In the genomic region with DNA sequence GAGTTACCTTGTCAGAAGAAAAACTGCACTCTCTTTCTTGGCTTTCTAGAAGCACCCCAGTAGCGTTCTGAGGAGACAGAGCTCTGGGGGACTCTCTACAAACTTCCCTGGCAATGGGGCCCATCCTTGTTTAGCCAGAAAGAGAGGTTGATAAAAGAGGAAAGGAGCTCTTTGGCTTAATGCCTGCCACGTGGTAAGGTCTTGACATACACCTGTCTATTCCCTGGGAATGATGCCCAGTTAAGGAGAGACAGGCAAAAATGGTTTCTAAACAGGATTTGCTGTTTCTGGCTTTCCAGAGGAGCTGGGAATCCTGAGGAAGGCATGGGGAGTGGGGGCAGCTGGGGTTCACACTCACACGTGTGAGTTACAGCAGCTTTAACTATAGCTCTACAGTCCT, we compare ENCODE assay signal across 24 cellular contexts. TPM values are rescaled to one million over a fixed set of nuclear protein-coding genes. Genes with fewer than 3 reads are reported as not detected.
"Had no signal": no experiment of that assay in that cellular context is flagged by ENCODE, and none has a peak within 500 bp of the region (broad histone marks: within the 10 kb centered on the region; RNA-seq: fewer than 3 reads in every experiment).

No MANE protein-coding gene starts in this region.

- H3K36me3 ChIP-seq: ascending aorta, gastrocnemius medialis, heart right ventricle, lower lobe of right lung, spleen, WERI-Rb-1 had no signal

- H3K9me3 Mint-ChIP-seq: activated CD4-positive, alpha-beta memory T cell treated with anti-CD3 and anti-CD28 coated beads for 36 hours; activated naive CD4-positive, alpha-beta T cell treated with anti-CD3 and anti-CD28 coated beads for 36 hours; activated T-helper 2 cell treated with anti-CD3 and anti-CD28 coated beads, Interferon-gamma antibody, Interleukin-2, Interleukin-4, amounts not matched to agents 10 μg/mL and 5 μg/mL and 100 μg/mL, durations not matched to agents 14 hours and 24 hours and 36 hours; neural crest cell; stimulated activated naive CD8-positive, alpha-beta T cell treated with anti-CD3 and anti-CD28 coated beads, Interleukin-15, amount 100 ng/mL, for 72 hours had no signal

- H3K27ac Mint-ChIP-seq: activated CD4-positive, alpha-beta memory T cell treated with anti-CD3 and anti-CD28 coated beads for 36 hours; activated CD4-positive, alpha-beta T cell treated with anti-CD3 and anti-CD28 coated beads for 36 hours; activated CD8-positive, alpha-beta memory T cell treated with anti-CD3 and anti-CD28 coated beads, Interleukin-2, amount 10 ng/mL, durations not matched to agents 7 days and 5 days; activated naive CD4-positive, alpha-beta T cell treated with anti-CD3 and anti-CD28 coated beads for 36 hours; activated T-helper 2 cell treated with anti-CD3 and anti-CD28 coated beads, Interferon-gamma antibody, Interleukin-2, Interleukin-4, amounts not matched to agents 10 μg/mL and 5 μg/mL and 100 μg/mL, durations not matched to agents 14 hours and 24 hours and 36 hours; stimulated activated naive CD8-positive, alpha-beta T cell treated with anti-CD3 and anti-CD28 coated beads, Interleukin-15, amount 100 ng/mL, for 72 hours had no signal

- H3K9me3 ChIP-seq: ascending aorta, gastrocnemius medialis, heart right ventricle, lower lobe of right lung, spleen had no signal

- H3K4me3 Mint-ChIP-seq: activated CD4-positive, alpha-beta memory T cell treated with anti-CD3 and anti-CD28 coated beads for 36 hours; activated CD4-positive, alpha-beta T cell treated with anti-CD3 and anti-CD28 coated beads for 36 hours; activated CD8-positive, alpha-beta memory T cell treated with anti-CD3 and anti-CD28 coated beads, Interleukin-2, amount 10 ng/mL, durations not matched to agents 7 days and 5 days; activated naive CD4-positive, alpha-beta T cell treated with anti-CD3 and anti-CD28 coated beads for 36 hours; neural crest cell; stimulated activated naive CD8-positive, alpha-beta T cell treated with anti-CD3 and anti-CD28 coated beads, Interleukin-15, amount 100 ng/mL, for 72 hours had no signal

- H3K27me3 ChIP-seq: ascending aorta, spleen had no signal

- H3K4me1 Mint-ChIP-seq: activated CD4-positive, alpha-beta T cell treated with anti-CD3 and anti-CD28 coated beads for 36 hours; neural crest cell had no signal

- H3K4me3 ChIP-seq: ascending aorta, gastrocnemius medialis, heart right ventricle, lower lobe of right lung, spleen had no signal

- H3K36me3 Mint-ChIP-seq: activated CD4-positive, alpha-beta memory T cell treated with anti-CD3 and anti-CD28 coated beads for 36 hours; activated CD8-positive, alpha-beta memory T cell treated with anti-CD3 and anti-CD28 coated beads, Interleukin-2, amount 10 ng/mL, durations not matched to agents 7 days and 5 days had no signal

- H3K27ac ChIP-seq: ascending aorta, gastrocnemius medialis, heart right ventricle, lower lobe of right lung, spleen, WERI-Rb-1 had no signal

- H3K4me1 ChIP-seq: ascending aorta, gastrocnemius medialis had no signal

- DNase-seq: activated CD4-positive, alpha-beta memory T cell treated with anti-CD3 and anti-CD28 coated beads for 36 hours; activated CD4-positive, alpha-beta T cell treated with anti-CD3 and anti-CD28 coated beads for 36 hours; activated CD8-positive, alpha-beta memory T cell treated with anti-CD3 and anti-CD28 coated beads, Interleukin-2, amount 10 ng/mL, durations not matched to agents 7 days and 5 days; activated naive CD4-positive, alpha-beta T cell treated with anti-CD3 and anti-CD28 coated beads for 36 hours; activated T-cell treated with anti-CD3 and anti-CD28 coated beads, Interleukin-2, amount 50 U/mL, for 1 hour; heart right ventricle; midbrain; spleen; stimulated activated naive CD8-positive, alpha-beta T cell treated with anti-CD3 and anti-CD28 coated beads, Interleukin-15, amount 100 ng/mL, for 72 hours; WERI-Rb-1 had no signal

- ATAC-seq: activated CD4-positive, alpha-beta T cell treated with anti-CD3 and anti-CD28 coated beads for 36 hours; activated CD8-positive, alpha-beta memory T cell treated with anti-CD3 and anti-CD28 coated beads, Interleukin-2, amount 10 ng/mL, durations not matched to agents 7 days and 5 days; stimulated activated naive CD8-positive, alpha-beta T cell treated with anti-CD3 and anti-CD28 coated beads, Interleukin-15, amount 100 ng/mL, for 72 hours had no signal

RNA-seq across cellular contexts. Expression of gene IL20, which starts 30.2 kb away (rescaled TPM):
- total RNA-seq: activated CD4-positive, alpha-beta memory T cell treated with anti-CD3 and anti-CD28 coated beads for 36 hours; activated CD4-positive, alpha-beta T cell treated with anti-CD3 and anti-CD28 coated beads for 36 hours; activated CD8-positive, alpha-beta memory T cell treated with anti-CD3 and anti-CD28 coated beads, Interleukin-2, amount 10 ng/mL, durations not matched to agents 7 days and 5 days; activated T-helper 2 cell treated with anti-CD3 and anti-CD28 coated beads, Interferon-gamma antibody, Interleukin-2, Interleukin-4, amounts not matched to agents 10 μg/mL and 5 μg/mL and 100 μg/mL, durations not matched to agents 14 hours and 24 hours and 36 hours; ascending aorta; chondrocyte; dermis microvascular lymphatic vessel endothelial cell; epithelial cell of proximal tubule; gastrocnemius medialis; heart right ventricle; left cardiac atrium; lower lobe of right lung; neural crest cell; osteocyte; pulmonary artery endothelial cell; sciatic nerve; spleen; temporal lobe; urinary bladder had no signal
- polyA plus RNA-seq: heart right ventricle, spleen, urinary bladder had no signal
